9 cellular contexts compared by ENCODE assay signal in genomic region chr1:27161594-27161993, GRCh38. TPM values are rescaled to one million over a fixed set of nuclear protein-coding genes. Genes with fewer than 3 reads are reported as not detected.
DNase-seq lines count a peak whose midpoint lies in the region; ATAC-seq and TF ChIP-seq lines count a peak whose summit lies in the region.
"Had no signal": no experiment of that assay in that cellular context is flagged by ENCODE, and none has a peak within 500 bp of the region (broad histone marks: within the 10 kb centered on the region; RNA-seq: fewer than 3 reads in every experiment).

No MANE protein-coding gene starts in this region.

- POLR2A ChIA-PET in activated CD8-positive, alpha-beta T cell treated with anti-CD3 and anti-CD28 coated beads for 36 hours (lab: Charles Lee): interaction anchor here (0.8 kb wide), 1 partner anchor 49 kb away, joined by 4 read pairs; no protein-coding TSS in a partner anchor

- CTCF ChIA-PET in activated CD8-positive, alpha-beta T cell treated with anti-CD3 and anti-CD28 coated beads for 36 hours (lab: Charles Lee): interaction anchor here (1.1 to 1.3 kb wide), 2 partner anchors 21 to 52 kb away, joined by 3 read pairs; no protein-coding TSS in a partner anchor

- H3K36me3 ChIP-seq in rectal smooth muscle tissue (ENCODE audit: control insufficient read depth, insufficient read depth, low read length): no peaks in the 10 kb centered on the region

- no peaks in the 10 kb centered on the region for H3K4me1 ChIP-seq in rectal smooth muscle tissue (ENCODE audit: control insufficient read depth, insufficient read depth, low read length)

- no peak for TF ChIP-seq CTCF in HL-60 (IDR thresholded peaks at IDR 0.05; ENCODE audit: insufficient read depth, low read length)
- no peak for TF ChIP-seq CTCF in activated CD8-positive, alpha-beta T cell treated with anti-CD3 and anti-CD28 coated beads for 36 hours (IDR thresholded peaks at IDR 0.05)

- no peak overlapping the region for H3K4me3 Mint-ChIP-seq in activated CD8-positive, alpha-beta T cell treated with anti-CD3 and anti-CD28 coated beads for 36 hours

- ATAC-seq in activated CD8-positive, alpha-beta T cell treated with anti-CD3 and anti-CD28 coated beads for 36 hours: peak; percentile 76
- ATAC-seq in HG02840 (IDR thresholded peaks at IDR 0.05; ENCODE audit: low FRiP score, unreplicated experiment) (no peak), GM19467 (IDR thresholded peaks at IDR 0.05; ENCODE audit: unreplicated experiment) (no peak)

- intact Hi-C loops in activated CD8-positive, alpha-beta T cell treated with anti-CD3 and anti-CD28 coated beads for 36 hours (cut with micrococcal nuclease): no loop called here

- DNase-seq in NCI-H748 (lab: John Stamatoyannopoulos, UW; ENCODE audit: unreplicated experiment): peak; percentile 33
- no peak for DNase-seq in NCI-H748 treated with DMSO at 0.1 percent for 48 hours (lab: John Stamatoyannopoulos, UW)
- DNase-seq in HL-60 (ENCODE audit: low read depth in 1 of 2, low spot score in 1 of 2): peak; percentile 34 to 42
- no peak for DNase-seq in activated CD8-positive, alpha-beta T cell treated with anti-CD3 and anti-CD28 coated beads for 36 hours
- DNase-seq in GOT3 (lab: John Stamatoyannopoulos, UW): no peak
- DNase-seq: foreskin fibroblast had no signal

- H3K36me3 Mint-ChIP-seq in activated CD8-positive, alpha-beta T cell treated with anti-CD3 and anti-CD28 coated beads for 36 hours (ENCODE audit: low read depth): no peaks in the 10 kb centered on the region

- H3K27ac ChIP-seq in HL-60 (replicated peaks) (peak overlapping the region; percentile 30; the same call in 1 of the 2 replicates), rectal smooth muscle tissue (ENCODE audit: low read depth, low read length) (no peak overlapping the region)

- no peak overlapping the region for H3K9ac ChIP-seq in rectal smooth muscle tissue (ENCODE audit: low read length)

- H3K4me3 ChIP-seq in HL-60 (replicated peaks; ENCODE audit: insufficient read depth, low read length) (no peak overlapping the region), rectal smooth muscle tissue (ENCODE audit: low read length) (peak overlapping the region; percentile 41)

- H3K9me3 Mint-ChIP-seq in activated CD8-positive, alpha-beta T cell treated with anti-CD3 and anti-CD28 coated beads for 36 hours: no peaks in the 10 kb centered on the region

- no peaks in the 10 kb centered on the region for H3K27me3 Mint-ChIP-seq in activated CD8-positive, alpha-beta T cell treated with anti-CD3 and anti-CD28 coated beads for 36 hours

- H3K27me3 ChIP-seq in HL-60 (ENCODE audit: insufficient read depth, poor library complexity, severe bottlenecking) (no peaks in the 10 kb centered on the region), rectal smooth muscle tissue (ENCODE audit: control insufficient read depth, insufficient read depth, low read length) (no peaks in the 10 kb centered on the region)

- no peak overlapping the region for H3K27ac Mint-ChIP-seq in activated CD8-positive, alpha-beta T cell treated with anti-CD3 and anti-CD28 coated beads for 36 hours

- H3K4me1 Mint-ChIP-seq in activated CD8-positive, alpha-beta T cell treated with anti-CD3 and anti-CD28 coated beads for 36 hours (ENCODE audit: low read depth): peaks cover 6% of the 10 kb centered on the region

RNA-seq across cellular contexts. Expression of gene SLC9A1, which starts 6.7 kb away (rescaled TPM):
- total RNA-seq in activated CD8-positive, alpha-beta T cell treated with anti-CD3 and anti-CD28 coated beads for 36 hours: 10 to 100 TPM; 14.8 to 15.3 TPM

Comparison
In these comparisons a context has a peak if more than half of its experiments do, and no peak if none do; other contexts are left out.
1. DNase-seq: peak in NCI-H748 (single experiment) and HL-60 (2 of 2); none in NCI-H748 treated with DMSO at 0.1 percent for 48 hours (single experiment), activated CD8-positive, alpha-beta T cell treated with anti-CD3 and anti-CD28 coated beads for 36 hours (single experiment) and GOT3 (single experiment).